In genomic region chr12:32265461-32265860, GRCh38 we compare ENCODE assay signal across 25 cellular contexts.
A peak's percentile ranks its signal among the peaks of the same experiment; 100 is the strongest.
DNase-seq lines count a peak whose midpoint lies in the region; FAIRE-seq and TF ChIP-seq lines count a peak whose summit lies in the region.
"Had no signal": no experiment of that assay in that cellular context is flagged by ENCODE, and none has a peak within 500 bp of the region (broad histone marks: within the 10 kb centered on the region; RNA-seq: fewer than 3 reads in every experiment).

No MANE protein-coding gene starts in this region.

- TF ChIP-seq POLR2A in spleen (IDR thresholded peaks at IDR 0.05) (no peak), esophagus muscularis mucosa (IDR thresholded peaks at IDR 0.05; ENCODE audit: low read depth) (no peak)

- intact Hi-C loops in spleen (cut with DNase I; ENCODE audit: low total_unique reads) (no loop called here), esophagus muscularis mucosa (cut with DNase I) (no loop called here)

- WGBS in spleen, 5 donors = 56 to 71% (median 60%) methylated on average over 7 of the region's 7 CpGs
- WGBS in esophagus muscularis mucosa = 70% methylated on average over 7 of the region's 7 CpGs

- peaks cover 8% of the 10 kb centered on the region for H3K36me3 Mint-ChIP-seq in brain
- H3K36me3 Mint-ChIP-seq: activated naive CD8-positive, alpha-beta T cell had no signal

- no peaks in the 10 kb centered on the region for H4K20me1 ChIP-seq in Karpas-422 (ENCODE audit: insufficient read depth, low read depth, low read length)

- no peak overlapping the region for H3K4me3 Mint-ChIP-seq in brain
- H3K4me3 Mint-ChIP-seq: activated naive CD8-positive, alpha-beta T cell; H9 had no signal

- no peak for TF ChIP-seq EP300 in esophagus muscularis mucosa (IDR thresholded peaks at IDR 0.05)

- peak overlapping the region; percentile 74 for H3K4me2 ChIP-seq in Karpas-422 (ENCODE audit: low read depth, low read length, poor library complexity, severe bottlenecking)

- H3K9me3 ChIP-seq in Karpas-422 (ENCODE audit: low read length) = no peaks in the 10 kb centered on the region
- H3K9me3 ChIP-seq in spleen = no peaks in the 10 kb centered on the region
- no peaks in the 10 kb centered on the region for H3K9me3 ChIP-seq in esophagus muscularis mucosa
- H3K9me3 ChIP-seq: heart left ventricle, suprapubic skin had no signal

- DNase-seq in Karpas-422 (peak; percentile 80), spleen (no peak), RCC 7860 (ENCODE audit: low spot score) (no peak), esophagus muscularis mucosa (ENCODE audit: extremely low spot score) (no peak), HCEC 1CT (no peak), foreskin melanocyte (no peak)
- DNase-seq: activated CD4-positive, alpha-beta T cell treated with anti-CD3 and anti-CD28 coated beads, Interleukin-2, amount 50 U/mL, for 48 hours; activated CD4-positive, CD25-positive, alpha-beta regulatory T cell; activated CD8-positive, alpha-beta memory T cell treated with anti-CD3 and anti-CD28 coated beads, Interleukin-2, amount 50 U/mL, for 48 hours; aorta; central memory CD4-positive, alpha-beta T cell; dorsolateral prefrontal cortex; H9; heart left ventricle; left cardiac atrium; NCI-H1092; NCI-H1930; occipital lobe; stimulated activated CD4-positive, alpha-beta T cell treated with anti-CD3 and anti-CD28 coated beads, Interleukin-1b, Interleukin-23, amount 100 ng/mL, for 48 hours had no signal

- FAIRE-seq in RCC 7860 (lab: Jason Lieb, UNC) = no peak

- no peak overlapping the region for H2AFZ ChIP-seq in Karpas-422 (ENCODE audit: low read length)

- H3K9ac ChIP-seq in Karpas-422 (ENCODE audit: low read length) = peak overlapping the region; percentile 73

- no peaks in the 10 kb centered on the region for H3K9me3 Mint-ChIP-seq in brain
- H3K9me3 Mint-ChIP-seq: activated T-helper 2 cell treated with anti-CD3 and anti-CD28 coated beads, Interferon-gamma antibody, Interleukin-2, Interleukin-4, amounts not matched to agents 10 μg/mL and 5 μg/mL and 100 μg/mL, durations not matched to agents 14 hours and 24 hours and 36 hours; H9 had no signal

- H3K9me2 ChIP-seq in Karpas-422 (replicated peaks; ENCODE audit: insufficient read depth, low read length) = no peaks in the 10 kb centered on the region

- H3K4me3 ChIP-seq in GM08714 (ENCODE audit: low read length) (peak overlapping the region; percentile 33; the same call in 1 of the 2 replicates), Karpas-422 (ENCODE audit: low read length) (peak overlapping the region; percentile 44), spleen (no peak overlapping the region), esophagus muscularis mucosa (no peak overlapping the region)
- H3K4me3 ChIP-seq: dorsolateral prefrontal cortex, heart left ventricle, suprapubic skin had no signal

- TF ChIP-seq CTCF in brain (conservative IDR thresholded peaks at IDR 0.05) (no peak), spleen (IDR thresholded peaks at IDR 0.05 in 8 of 11, conservative IDR thresholded peaks at IDR 0.05 in 3 of 11) (no peak), esophagus muscularis mucosa (IDR thresholded peaks at IDR 0.05) (no peak)

- H3K79me2 ChIP-seq in Karpas-422 (ENCODE audit: low read length) = peaks cover 58% of the 10 kb centered on the region

- H3K27me3 Mint-ChIP-seq in brain = no peaks in the 10 kb centered on the region
- H3K27me3 Mint-ChIP-seq: activated naive CD8-positive, alpha-beta T cell had no signal

- H3K4me1 ChIP-seq in Karpas-422 (ENCODE audit: low read length) (peaks cover 94% of the 10 kb centered on the region), spleen (peaks cover 8 to 33% (median 24%) of the 10 kb centered on the region in 6 donors), esophagus muscularis mucosa (peaks cover 0 to 7% (median 0%) of the 10 kb centered on the region in 4 donors)

- H3K27ac Mint-ChIP-seq in brain = peak overlapping the region; percentile 20 to 89 (median 57)
- H3K27ac Mint-ChIP-seq: activated naive CD8-positive, alpha-beta T cell; activated T-helper 2 cell treated with anti-CD3 and anti-CD28 coated beads, Interferon-gamma antibody, Interleukin-2, Interleukin-4, amounts not matched to agents 10 μg/mL and 5 μg/mL and 100 μg/mL, durations not matched to agents 14 hours and 24 hours and 36 hours had no signal

- H3K4me1 Mint-ChIP-seq in brain = peaks cover 35% of the 10 kb centered on the region

- H3K27me3 ChIP-seq in Karpas-422 (ENCODE audit: low read length) (no peaks in the 10 kb centered on the region), spleen (replicated peaks in 1 of 7) (no peaks in the 10 kb centered on the region), esophagus muscularis mucosa (no peaks in the 10 kb centered on the region)
- H3K27me3 ChIP-seq: dorsolateral prefrontal cortex, heart left ventricle, suprapubic skin had no signal

- H3K27ac ChIP-seq in Karpas-422 (ENCODE audit: low read length) (peak overlapping the region; percentile 100), spleen (peak overlapping the region; percentile 9 to 88 (median 74)), esophagus muscularis mucosa (replicated peaks in 1 of 4) (no peak overlapping the region)
- H3K27ac ChIP-seq: C4-2B, suprapubic skin had no signal

- H3K36me3 ChIP-seq in Karpas-422 (ENCODE audit: insufficient read depth, low read length) = no peaks in the 10 kb centered on the region
- no peaks in the 10 kb centered on the region for H3K36me3 ChIP-seq in spleen
- no peaks in the 10 kb centered on the region for H3K36me3 ChIP-seq in esophagus muscularis mucosa
- H3K36me3 ChIP-seq: heart left ventricle, suprapubic skin had no signal

Comparison
In these comparisons a context has a peak if more than half of its experiments do, and no peak if none do; other contexts are left out.
1. H3K4me3 ChIP-seq: peak in GM08714 (single experiment) and Karpas-422 (single experiment); none in spleen (0 of 8) and esophagus muscularis mucosa (0 of 4).
2. H3K27ac ChIP-seq: peak in Karpas-422 (single experiment) and spleen (8 of 8); none in esophagus muscularis mucosa (0 of 4).